In genomic region chr11:117875397-117876048, GRCh38 we compare ENCODE assay signal across 10 cellular contexts. TPM values are rescaled to one million over a fixed set of nuclear protein-coding genes. Genes with fewer than 3 reads are reported as not detected.
DNase-seq lines count a peak whose midpoint lies in the region.
"Had no signal": no experiment of that assay in that cellular context is flagged by ENCODE, and none has a peak within 500 bp of the region (broad histone marks: within the 10 kb centered on the region; RNA-seq: fewer than 3 reads in every experiment).

No MANE protein-coding gene starts in this region.

- no peaks in the 10 kb centered on the region for H3K36me3 Mint-ChIP-seq in activated T-cell treated with anti-CD3 and anti-CD28 coated beads, Interleukin-2, amount 50 U/mL, for 24 hours (ENCODE audit: low read depth)

- H3K27me3 ChIP-seq in iPS DF 6.9 (ENCODE audit: control insufficient read depth, insufficient read depth, low read length): no peaks in the 10 kb centered on the region

- no peaks in the 10 kb centered on the region for H3K36me3 ChIP-seq in iPS DF 6.9 (ENCODE audit: control insufficient read depth, insufficient read depth, low read length)
- H3K36me3 ChIP-seq: SJSA1 had no signal

- no CpG with 5 or more reads among the region's 19 CpGs for WGBS in iPS DF 6.9 (ENCODE audit: insufficient coverage, insufficient read length)

- H3K4me1 Mint-ChIP-seq in activated T-cell treated with anti-CD3 and anti-CD28 coated beads, Interleukin-2, amount 50 U/mL, for 24 hours (ENCODE audit: low read depth): peaks cover 29% of the 10 kb centered on the region

- in situ Hi-C loops in ACHN (cut with HindIII; ENCODE audit: low pct_ligation_motif_present, low pct_unique_long_range_greater_than_20kb, low sequenced_read_pairs): no loop called here

- DNase-seq in activated T-cell treated with anti-CD3 and anti-CD28 coated beads for 1 hour (ENCODE audit: low read depth) (peak; percentile 26), activated T-cell treated with anti-CD3 and anti-CD28 coated beads for 4 hours (no peak), iPS DF 6.9 (ENCODE audit: low read depth, low spot score) (no peak), ACHN (no peak), pons (ENCODE audit: low spot score) (no peak), dermis blood vessel endothelial cell (no peak)
- peak; percentile 49 for DNase-seq in activated T-cell treated with anti-CD3 and anti-CD28 coated beads, Interleukin-2, amount 50 U/mL, for 24 hours
- peak; percentile 11 for DNase-seq in stimulated activated CD4-positive, alpha-beta T cell treated with anti-CD3 and anti-CD28 coated beads, Interleukin-4, amount 100 ng/mL, for 24 hours

- H3K4me3 ChIP-seq in iPS DF 6.9 (ENCODE audit: low read length): peak overlapping the region; percentile 66; the same call in 1 of the 2 replicates
- H3K4me3 ChIP-seq: SJSA1 had no signal

- H3K27ac Mint-ChIP-seq in activated T-cell treated with anti-CD3 and anti-CD28 coated beads, Interleukin-2, amount 50 U/mL, for 24 hours: no peak overlapping the region

- no peaks in the 10 kb centered on the region for H3K9me3 ChIP-seq in iPS DF 6.9 (ENCODE audit: control insufficient read depth, insufficient read depth, low read length)
- H3K9me3 ChIP-seq: SJSA1 had no signal

- no peak overlapping the region for H3K27ac ChIP-seq in iPS DF 6.9 (ENCODE audit: low read length)
- H3K27ac ChIP-seq: SJSA1 had no signal

- no peaks in the 10 kb centered on the region for H3K9me3 Mint-ChIP-seq in activated T-cell treated with anti-CD3 and anti-CD28 coated beads, Interleukin-2, amount 50 U/mL, for 24 hours

- peaks cover 14% of the 10 kb centered on the region; the same call in 1 of the 2 replicates for H3K4me1 ChIP-seq in iPS DF 6.9 (ENCODE audit: control insufficient read depth, insufficient read depth, low read length)
- H3K4me1 ChIP-seq: SJSA1 had no signal

- H3K4me3 Mint-ChIP-seq in activated T-cell treated with anti-CD3 and anti-CD28 coated beads, Interleukin-2, amount 50 U/mL, for 24 hours: peak overlapping the region; percentile 74

- peaks cover 71% of the 10 kb centered on the region for H3K27me3 Mint-ChIP-seq in activated T-cell treated with anti-CD3 and anti-CD28 coated beads, Interleukin-2, amount 50 U/mL, for 24 hours

RNA-seq across cellular contexts. Expression of gene FXYD6, which starts 0.9 kb away (rescaled TPM):
- total RNA-seq in dermis blood vessel endothelial cell: 1.1 and 1.7 TPM in 2 replicates

RNA-seq across cellular contexts. Expression of gene FXYD2, which starts 51.0 kb away (rescaled TPM):
- 0.74 and 4.6 TPM in 2 replicates for total RNA-seq in dermis blood vessel endothelial cell
- total RNA-seq: Daoy, SJSA1 had no signal

RNA-seq across cellular contexts. Expression of gene TMPRSS13, which starts 53.7 kb away (rescaled TPM):
- not detected in 2 replicates for total RNA-seq in dermis blood vessel endothelial cell
- total RNA-seq: SJSA1 had no signal

Comparison
In these comparisons a context has a peak if more than half of its experiments do, and no peak if none do; other contexts are left out.
1. DNase-seq: peak in activated T-cell treated with anti-CD3 and anti-CD28 coated beads for 1 hour (single experiment), activated T-cell treated with anti-CD3 and anti-CD28 coated beads, Interleukin-2, amount 50 U/mL, for 24 hours (single experiment) and stimulated activated CD4-positive, alpha-beta T cell treated with anti-CD3 and anti-CD28 coated beads, Interleukin-4, amount 100 ng/mL, for 24 hours (single experiment); none in activated T-cell treated with anti-CD3 and anti-CD28 coated beads for 4 hours (single experiment), iPS DF 6.9 (single experiment), ACHN (single experiment), pons (single experiment) and dermis blood vessel endothelial cell (single experiment).